Comparison of ENCODE assay signal across 14 cellular contexts in the genomic region with DNA sequence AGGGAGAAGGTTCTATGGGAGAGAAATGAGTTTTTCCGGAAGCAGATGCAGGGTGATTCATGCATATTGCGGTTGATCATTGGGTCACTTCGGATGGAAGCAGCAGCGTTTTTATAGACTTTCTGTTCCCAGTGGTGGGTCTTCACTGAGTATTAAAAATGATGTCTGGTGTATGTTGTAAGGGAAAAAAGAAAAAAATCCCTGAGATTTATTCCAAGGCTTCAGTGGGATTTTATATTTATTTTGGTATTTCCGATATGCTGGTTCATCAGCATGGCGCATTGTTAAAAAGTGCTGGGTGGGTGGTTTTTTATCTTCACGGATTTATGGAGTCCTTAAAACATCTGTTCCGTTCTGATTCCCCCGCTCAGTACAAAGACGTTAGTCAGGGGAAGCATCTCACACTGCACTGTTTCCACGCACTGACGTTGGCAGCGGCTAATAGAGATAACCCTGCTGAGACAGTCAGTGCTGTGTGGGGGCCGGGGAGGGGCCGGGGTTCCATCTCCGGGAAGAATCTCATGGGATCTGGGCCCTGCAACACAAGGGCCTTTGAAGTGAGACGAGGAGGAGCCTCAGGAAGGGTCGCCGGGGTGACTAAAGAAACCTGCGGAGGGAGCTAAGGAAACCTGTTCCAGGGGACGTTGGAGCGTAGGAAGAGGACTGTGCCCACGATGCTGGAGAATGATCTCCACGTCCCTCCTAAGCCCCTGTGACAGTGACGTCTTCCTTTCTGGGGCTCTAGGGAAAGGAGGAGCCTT.
A peak's percentile ranks its signal among the peaks of the same experiment; 100 is the strongest.
DNase-seq lines count a peak whose midpoint lies in the region; ATAC-seq, FAIRE-seq and TF ChIP-seq lines count a peak whose summit lies in the region.
"Had no signal": no experiment of that assay in that cellular context is flagged by ENCODE, and none has a peak within 500 bp of the region (broad histone marks: within the 10 kb centered on the region; RNA-seq: fewer than 3 reads in every experiment).

No MANE protein-coding gene starts in this region.

- H3K14ac ChIP-seq in H1 (ENCODE audit: insufficient read length), result no peak overlapping the region

- peaks cover 7% of the 10 kb centered on the region for H3K4me1 Mint-ChIP-seq in neural progenitor cell
- H3K4me1 Mint-ChIP-seq: activated T-helper 17 cell treated with anti-CD3 and anti-CD28 coated beads, Interleukin-2, amount 50 U/mL, for 72 hours had no signal

- H3K27me3 ChIP-seq in H1 (replicated peaks in 1 of 4; ENCODE audit: control insufficient read depth in 3 of 4, extremely low read depth in 1 of 4, insufficient read depth in 3 of 4, low read length in 3 of 4), result no peaks in the 10 kb centered on the region
- no peaks in the 10 kb centered on the region for H3K27me3 ChIP-seq in neural progenitor cell

- no peak overlapping the region for H2AK5ac ChIP-seq in H1 (ENCODE audit: low read depth, low read length)

- H3K27me3 Mint-ChIP-seq in neural progenitor cell (ENCODE audit: insufficient read depth, low read depth), result no peaks in the 10 kb centered on the region

- POLR2A ChIA-PET in H1 (lab: Charles Lee; ENCODE audit: partially characterized antibody), result no interaction called here

- H3K56ac ChIP-seq in H1 (replicated peaks; ENCODE audit: insufficient read length, low read depth, low read length), result no peak overlapping the region

- H3K23ac ChIP-seq in H1 (ENCODE audit: insufficient read length), result no peak overlapping the region

- H4K8ac ChIP-seq in H1 (ENCODE audit: extremely low read depth, insufficient read depth, low read length), result no peak overlapping the region; the same call in 1 of the 2 replicates

- ATAC-seq in HG03571 (IDR thresholded peaks at IDR 0.05; ENCODE audit: unreplicated experiment), result no peak
- ATAC-seq in GM21360 (IDR thresholded peaks at IDR 0.05; ENCODE audit: unreplicated experiment), result no peak
- ATAC-seq: activated T-helper 17 cell treated with anti-CD3 and anti-CD28 coated beads, Interleukin-2, amount 50 U/mL, for 72 hours had no signal

- no peaks in the 10 kb centered on the region for H3K23me2 ChIP-seq in H1 (ENCODE audit: low read depth, low read length)

- H2BK12ac ChIP-seq in H1 (ENCODE audit: low read depth, low read length), result no peak overlapping the region

- FAIRE-seq in H1 (lab: Jason Lieb, UNC), result no peak

- H3K27ac ChIP-seq in H1 (ENCODE audit: low read depth, low read length), result no peak overlapping the region
- no peak overlapping the region for H3K27ac ChIP-seq in neural progenitor cell

- no peaks in the 10 kb centered on the region for H3K9me3 Mint-ChIP-seq in neural progenitor cell

- H3K36me3 Mint-ChIP-seq in neural progenitor cell, result no peaks in the 10 kb centered on the region

- H3K9ac ChIP-seq in H1 (replicated peaks in 1 of 4; ENCODE audit: extremely low read depth in 1 of 4, low read depth in 3 of 4, low read length in 3 of 4) (no peak overlapping the region), neural progenitor cell (no peak overlapping the region)

- H3K4me2 ChIP-seq in H1 (ENCODE audit: insufficient read depth in 1 of 2, low read depth in 2 of 2, low read length in 2 of 2) (peak overlapping the region in 1 of 2 experiments; percentile 12; a peak in 1 of 4 replicates), neural progenitor cell (no peak overlapping the region)

- no peak overlapping the region for H4K5ac ChIP-seq in H1 (ENCODE audit: insufficient read length, low read depth, low read length)

- TF ChIP-seq CTCF in H1 (IDR thresholded peaks at IDR 0.05; ENCODE audit: control extremely low read depth in 1 of 3, insufficient read depth in 1 of 3, low read depth in 1 of 3, low read length in 3 of 3) (peak; percentile 1 to 28 (median 20); a peak in 3 of 4 replicates), neural progenitor cell (IDR thresholded peaks at IDR 0.05) (peak; percentile 50)

- peaks cover 0 to 5% (median 0%) of the 10 kb centered on the region in 4 experiments; a peak in 2 of 7 replicates for H3K4me1 ChIP-seq in H1 (replicated peaks in 1 of 4; ENCODE audit: control insufficient read depth in 3 of 4, insufficient read depth in 4 of 4, low read length in 3 of 4)
- no peaks in the 10 kb centered on the region for H3K4me1 ChIP-seq in neural progenitor cell
- H3K4me1 ChIP-seq: Caco-2 had no signal

- H2BK120ac ChIP-seq in H1 (replicated peaks; ENCODE audit: low read depth, low read length), result no peak overlapping the region

- no peak for TF ChIP-seq EP300 in H1 (IDR thresholded peaks at IDR 0.05; ENCODE audit: borderline replicate concordance in 1 of 2, low read depth in 2 of 2, low read length in 2 of 2)

- no peaks in the 10 kb centered on the region for H3K79me2 ChIP-seq in H1 (ENCODE audit: control insufficient read depth in 1 of 2, insufficient read depth in 2 of 2, low read length in 2 of 2)
- H3K79me2 ChIP-seq in neural progenitor cell (ENCODE audit: low read depth), result no peaks in the 10 kb centered on the region

- H2AFZ ChIP-seq in H1 (ENCODE audit: low read length), result no peak overlapping the region
- H2AFZ ChIP-seq in neural progenitor cell (replicated peaks), result peak overlapping the region; percentile 40

- H2BK20ac ChIP-seq in H1 (ENCODE audit: low read length), result no peak overlapping the region

- DNase-seq in COLO829 (ENCODE audit: low spot score), result peak; percentile 77
- peak; percentile 51 for DNase-seq in NOMO-1 treated with dmso at 0.1 percent for 144 hours (lab: John Stamatoyannopoulos, UW; ENCODE audit: unreplicated experiment)
- DNase-seq in H1 (ENCODE audit: low read depth in 1 of 2, low spot score in 2 of 2), result peak in 1 of 2 experiments; percentile 63
- peak; percentile 75 for DNase-seq in neural progenitor cell (ENCODE audit: low spot score)
- DNase-seq in DMS79 (lab: John Stamatoyannopoulos, UW), result no peak
- DNase-seq in stimulated activated CD4-positive, alpha-beta T cell treated with anti-CD3 and anti-CD28 coated beads, Interleukin-2, amount 100 ng/mL, for 24 hours, result no peak
- DNase-seq: Caco-2; effector memory CD4-positive, alpha-beta T cell; NK-92 treated with Interleukin-12 subunit alpha and Interleukin-12 subunit beta, amount 100 ng/mL, for 24 hours; right cardiac atrium; stimulated activated CD8-positive, alpha-beta memory T cell treated with anti-CD3 and anti-CD28 coated beads, Interleukin-4, amount 100 ng/mL, for 48 hours had no signal

- H2BK15ac ChIP-seq in H1 (ENCODE audit: low read length), result no peak overlapping the region

- H3F3A ChIP-seq in neural progenitor cell (ENCODE audit: low read depth), result no peaks in the 10 kb centered on the region

- H3K79me1 ChIP-seq in H1 (ENCODE audit: low read depth, low read length), result no peaks in the 10 kb centered on the region

- no peak overlapping the region for H3K18ac ChIP-seq in H1 (ENCODE audit: extremely low read depth, low read length)

- H3K4me3 ChIP-seq in H1 (ENCODE audit: extremely low read depth in 1 of 4, insufficient read depth in 2 of 4, low read depth in 3 of 4, low read length in 4 of 4) (no peak overlapping the region), neural progenitor cell (no peak overlapping the region)

- no peak overlapping the region for H3K4ac ChIP-seq in H1 (replicated peaks; ENCODE audit: insufficient read length, low read depth, low read length)

- no peak overlapping the region for H3K4me3 Mint-ChIP-seq in neural progenitor cell
- H3K4me3 Mint-ChIP-seq: activated T-helper 17 cell treated with anti-CD3 and anti-CD28 coated beads, Interleukin-2, amount 50 U/mL, for 72 hours had no signal

- no peak overlapping the region for H2BK5ac ChIP-seq in H1 (ENCODE audit: low read depth, low read length)

- no peak overlapping the region for H4K91ac ChIP-seq in H1 (replicated peaks; ENCODE audit: insufficient read length, low read length)

- H4K20me1 ChIP-seq in H1 (replicated peaks in 1 of 2; ENCODE audit: control insufficient read depth in 1 of 2, insufficient read depth in 2 of 2, low read length in 2 of 2) (no peaks in the 10 kb centered on the region), neural progenitor cell (ENCODE audit: low read depth) (no peaks in the 10 kb centered on the region)

- TF ChIP-seq POLR2A in H1 (IDR thresholded peaks at IDR 0.05; ENCODE audit: control extremely low read depth in 1 of 2, low read depth in 2 of 2, low read length in 2 of 2), result no peak

- WGBS in H1 (ENCODE audit: extremely low coverage in 1 of 2, insufficient coverage in 1 of 2, insufficient read length in 1 of 2, insufficient replicate concordance in 2 of 2, low coverage in 1 of 2, low lambda C conversion rate in 2 of 2, missing lambda C conversion rate in 1 of 2), 2 experiments, result 61% methylated on average over 25 of the region's 25 CpGs; no CpG with 5 or more reads in 1 of the 2 experiments

- H3K9me3 ChIP-seq in H1 (ENCODE audit: insufficient read depth in 2 of 2, low read depth in 1 of 2, low read length in 1 of 2) (no peaks in the 10 kb centered on the region), neural progenitor cell (ENCODE audit: low read depth) (no peaks in the 10 kb centered on the region)
- H3K9me3 ChIP-seq: Caco-2 had no signal

- peak overlapping the region; percentile 36 for H3K27ac Mint-ChIP-seq in neural progenitor cell
- H3K27ac Mint-ChIP-seq: activated T-helper 17 cell treated with anti-CD3 and anti-CD28 coated beads, Interleukin-2, amount 50 U/mL, for 72 hours had no signal

- peak; percentile 15 to 37; a peak in 3 of 4 replicates for TF ChIP-seq RAD21 in H1 (IDR thresholded peaks at IDR 0.05 in 1 of 2, conservative IDR thresholded peaks at IDR 0.05 in 1 of 2; ENCODE audit: low read depth in 2 of 2, low read length in 2 of 2)

- H3K36me3 ChIP-seq in H1 (ENCODE audit: control insufficient read depth in 2 of 4, insufficient read depth in 4 of 4, low read length in 3 of 4) (no peaks in the 10 kb centered on the region), neural progenitor cell (no peaks in the 10 kb centered on the region)

- CTCF ChIA-PET in H1 (lab: Charles Lee; ENCODE audit: partially characterized antibody), result interaction anchor here (0.5 to 6.5 kb wide), 24 partner anchors 9 to 369 kb away, joined by 3 to 74 read pairs (median 4); no protein-coding TSS in a partner anchor

TF ChIP-seq in H1, 55 proteins besides CTCF, POLR2A, EP300 and RAD21 (continues in another document):
- TF ChIP-seq SAP30 (IDR thresholded peaks at IDR 0.05; ENCODE audit: insufficient read depth, insufficient replicate concordance, low read length) (no peak), TAF1 (IDR thresholded peaks at IDR 0.05; ENCODE audit: low read depth, low read length) (no peak), RXRA (IDR thresholded peaks at IDR 0.05; ENCODE audit: insufficient read depth, low read depth, low read length) (no peak), POU5F1 (IDR thresholded peaks at IDR 0.05; ENCODE audit: low read depth, low read length) (no peak), CTBP2 (IDR thresholded peaks at IDR 0.05; ENCODE audit: borderline replicate concordance, insufficient read depth, insufficient read length, low read length) (no peak), BCL11A (IDR thresholded peaks at IDR 0.05; ENCODE audit: low read depth in 2 of 2, low read length in 2 of 2) (no peak), YY1 (IDR thresholded peaks at IDR 0.05; ENCODE audit: low read depth, low read length) (no peak), HDAC2 (IDR thresholded peaks at IDR 0.05; ENCODE audit: borderline replicate concordance in 1 of 2, low read depth in 2 of 2, low read length in 2 of 2) (no peak), TEAD4 (IDR thresholded peaks at IDR 0.05; ENCODE audit: low read depth, low read length) (no peak), SP4 (IDR thresholded peaks at IDR 0.05; ENCODE audit: low read length) (no peak), TCF12 (IDR thresholded peaks at IDR 0.05; ENCODE audit: low read depth, low read length) (no peak)

Comparison
In these comparisons a context has a peak if more than half of its experiments do, and no peak if none do; other contexts are left out.
1. DNase-seq: peak in COLO829 (single experiment), NOMO-1 treated with dmso at 0.1 percent for 144 hours (single experiment) and neural progenitor cell (single experiment); none in DMS79 (single experiment) and stimulated activated CD4-positive, alpha-beta T cell treated with anti-CD3 and anti-CD28 coated beads, Interleukin-2, amount 100 ng/mL, for 24 hours (0 of 2).